12 cellular contexts compared by ENCODE assay signal in genomic region chr13:28408235-28408848, GRCh38.
DNase-seq lines count a peak whose midpoint lies in the region; ATAC-seq and TF ChIP-seq lines count a peak whose summit lies in the region.
"Had no signal": no experiment of that assay in that cellular context is flagged by ENCODE, and none has a peak within 500 bp of the region (broad histone marks: within the 10 kb centered on the region; RNA-seq: fewer than 3 reads in every experiment).

No MANE protein-coding gene starts in this region.

- no peak overlapping the region for H3K4me2 ChIP-seq in IMR-90 (ENCODE audit: low read depth, low read length)

- POLR2A ChIA-PET in IMR-90 (lab: Charles Lee; ENCODE audit: unreplicated experiment) = no interaction called here

- H3K4me3 ChIP-seq in IMR-90 (ENCODE audit: insufficient read depth, low read depth, low read length) (no peak overlapping the region), choroid plexus epithelial cell (ENCODE audit: low read depth, low read length) (no peak overlapping the region), testis (no peak overlapping the region)

- CTCF ChIA-PET in IMR-90 (lab: Yijun Ruan, JAX) = no interaction called here

- H3K36me3 ChIP-seq in IMR-90 (ENCODE audit: control insufficient read depth, insufficient read depth, low read length) (no peaks in the 10 kb centered on the region), testis (ENCODE audit: low read depth, missing control alignments) (no peaks in the 10 kb centered on the region)

- DNase-seq in IMR-90 (no peak), choroid plexus epithelial cell (ENCODE audit: low read depth) (peak; percentile 6), islet precursor cell (peak; percentile 58), testis (peak; percentile 36)
- DNase-seq in stimulated activated CD4-positive, alpha-beta T cell treated with anti-CD3 and anti-CD28 coated beads, Interleukin-2, amount 100 ng/mL, for 48 hours = no peak
- no peak for DNase-seq in stimulated activated CD8-positive, alpha-beta memory T cell treated with anti-CD3 and anti-CD28 coated beads, Interleukin-4, amount 100 ng/mL, for 48 hours
- no peak for DNase-seq in effector CD8-positive, alpha-beta T cell (lab: John Stamatoyannopoulos, UW)
- DNase-seq: activated T-cell treated with anti-CD3 and anti-CD28 coated beads, Interleukin-2, amount 50 U/mL, for 1 hour; GOT3; MV-4-11; stimulated activated CD4-positive, alpha-beta T cell treated with anti-CD3 and anti-CD28 coated beads, Interleukin-4, amount 100 ng/mL, for 24 hours; T-helper 2 cell had no signal

- no peak overlapping the region for H2BK15ac ChIP-seq in IMR-90 (ENCODE audit: low read depth, low read length)

- peak overlapping the region; percentile 43; the same call in 1 of the 2 replicates for H4K5ac ChIP-seq in IMR-90 (ENCODE audit: low read depth, low read length)

- H3K79me1 ChIP-seq in IMR-90 (ENCODE audit: low read depth in 1 of 2, low read length in 2 of 2) = no peaks in the 10 kb centered on the region

- H4K91ac ChIP-seq in IMR-90 (ENCODE audit: insufficient read depth, low read depth, low read length) = no peak overlapping the region

- no peaks in the 10 kb centered on the region for H4K20me1 ChIP-seq in IMR-90 (ENCODE audit: insufficient read depth, low read length)

- no peak overlapping the region for H2BK5ac ChIP-seq in IMR-90 (ENCODE audit: low read depth, low read length, poor library complexity, severe bottlenecking)

- 28% methylated on average over 2 of the region's 8 CpGs; no CpG with 5 or more reads in 1 of the 2 experiments for WGBS in IMR-90 (ENCODE audit: extremely low coverage in 2 of 2, insufficient read length in 1 of 2), 2 experiments
- WGBS in testis, 2 donors = 15 to 24% methylated on average over 8 of the region's 8 CpGs

- H3K27ac ChIP-seq in IMR-90 (ENCODE audit: insufficient read depth, low read length) (no peak overlapping the region), testis (no peak overlapping the region)

- H2BK20ac ChIP-seq in IMR-90 (ENCODE audit: low read depth, low read length) = no peak overlapping the region

- no peak overlapping the region for H3K9ac ChIP-seq in IMR-90 (ENCODE audit: low read depth, low read length)

- no peak overlapping the region for H2AK9ac ChIP-seq in IMR-90 (replicated peaks; ENCODE audit: low read depth, low read length, poor library complexity)

- no peak overlapping the region for H4K8ac ChIP-seq in IMR-90 (ENCODE audit: low read depth in 2 of 2, low read length in 2 of 2)

- no peak overlapping the region for H3K4ac ChIP-seq in IMR-90 (ENCODE audit: low read depth, low read length)

- peaks cover 6% of the 10 kb centered on the region; the same call in 1 of the 2 replicates for H3K4me1 ChIP-seq in IMR-90 (ENCODE audit: control insufficient read depth, insufficient read depth, low read length)
- H3K4me1 ChIP-seq in testis = peaks cover 13% of the 10 kb centered on the region

- H2AK5ac ChIP-seq in IMR-90 (ENCODE audit: low read depth, low read length) = no peak overlapping the region

- no peak overlapping the region for H3K56ac ChIP-seq in IMR-90 (ENCODE audit: extremely low read depth, insufficient read depth, low read length)

- dilution Hi-C loops in IMR-90 (cut with HindIII; ENCODE audit: low sequenced_read_pairs, unreplicated experiment) = no loop called here

- no peak overlapping the region for H2BK120ac ChIP-seq in IMR-90 (ENCODE audit: low read depth, low read length)

- TF ChIP-seq CTCF in IMR-90 (conservative IDR thresholded peaks at IDR 0.05; ENCODE audit: low read depth, low read length) = no peak
- no peak for TF ChIP-seq CTCF in choroid plexus epithelial cell (conservative IDR thresholded peaks at IDR 0.05; ENCODE audit: low read depth, low read length)
- TF ChIP-seq CTCF in testis (IDR thresholded peaks at IDR 0.05) = no peak

- no peak for TF ChIP-seq RAD21 in IMR-90 (IDR thresholded peaks at IDR 0.05; ENCODE audit: low read length)

- no peak overlapping the region for H3K23ac ChIP-seq in IMR-90 (ENCODE audit: low read depth, low read length)

- in situ Hi-C loops in IMR-90 (cut with MboI; ENCODE audit: low sequenced_read_pairs) = no loop called here

- no TSS peak for BruUV-seq in IMR-90 (replicated peaks; lab: Mats Ljungman, UMichigan)

- ATAC-seq in IMR-90 (ENCODE audit: low read depth) = no peak

- TF ChIP-seq POLR2A in IMR-90 (IDR thresholded peaks at IDR 0.05; ENCODE audit: low read depth, low read length) = no peak
- TF ChIP-seq POLR2A in testis (IDR thresholded peaks at IDR 0.05) = no peak

- H3K14ac ChIP-seq in IMR-90 (replicated peaks; ENCODE audit: low read depth, low read length) = no peak overlapping the region

- 0 out of 2 replicates have a peak, but pooled peaks cover 5% of the 10 kb centered on the region for H3K9me1 ChIP-seq in IMR-90 (ENCODE audit: insufficient read depth, low read length)

- no peaks in the 10 kb centered on the region for H3K9me3 ChIP-seq in IMR-90 (ENCODE audit: control insufficient read depth, insufficient read depth, low read length)
- H3K9me3 ChIP-seq in testis = no peaks in the 10 kb centered on the region

- H3K18ac ChIP-seq in IMR-90 (ENCODE audit: low read depth, low read length) = no peak overlapping the region

- H3K27me3 ChIP-seq in IMR-90 (ENCODE audit: control insufficient read depth, insufficient read depth, low read length) (no peaks in the 10 kb centered on the region), testis (no peaks in the 10 kb centered on the region)

- intact Hi-C loops in IMR-90 (cut with micrococcal nuclease) (no loop called here), testis (cut with DNase I; ENCODE audit: low total_unique reads) (no loop called here)

- peak overlapping the region; percentile 38 for H2AFZ ChIP-seq in IMR-90 (replicated peaks; ENCODE audit: low read length, poor library complexity)

TF ChIP-seq in IMR-90, 13 proteins besides CTCF, POLR2A, EP300 and RAD21:
- TF ChIP-seq RCOR1 (IDR thresholded peaks at IDR 0.05; ENCODE audit: insufficient replicate concordance, low read length) (no peak), MAZ (IDR thresholded peaks at IDR 0.05; ENCODE audit: borderline replicate concordance, low read depth, low read length) (no peak), RFX5 (IDR thresholded peaks at IDR 0.05; ENCODE audit: low read depth, low read length) (no peak), NFE2L2 (IDR thresholded peaks at IDR 0.05; ENCODE audit: low read depth, low read length) (no peak), BHLHE40 (IDR thresholded peaks at IDR 0.05; ENCODE audit: low read depth, low read length) (no peak), CHD1 (IDR thresholded peaks at IDR 0.05; ENCODE audit: low read depth, low read length) (no peak), SMC3 (IDR thresholded peaks at IDR 0.05; ENCODE audit: low read depth, low read length) (no peak), CEBPB (IDR thresholded peaks at IDR 0.05; ENCODE audit: low read depth, low read length) (no peak), MXI1 (IDR thresholded peaks at IDR 0.05; ENCODE audit: borderline replicate concordance, low read depth, low read length) (no peak), FOS (IDR thresholded peaks at IDR 0.05; ENCODE audit: low read depth, low read length) (no peak), ELK1 (IDR thresholded peaks at IDR 0.05; ENCODE audit: borderline replicate concordance, low read depth, low read length) (no peak), MAFK (IDR thresholded peaks at IDR 0.05; ENCODE audit: low read depth, low read length) (no peak)
- TF ChIP-seq, protein P1, sequence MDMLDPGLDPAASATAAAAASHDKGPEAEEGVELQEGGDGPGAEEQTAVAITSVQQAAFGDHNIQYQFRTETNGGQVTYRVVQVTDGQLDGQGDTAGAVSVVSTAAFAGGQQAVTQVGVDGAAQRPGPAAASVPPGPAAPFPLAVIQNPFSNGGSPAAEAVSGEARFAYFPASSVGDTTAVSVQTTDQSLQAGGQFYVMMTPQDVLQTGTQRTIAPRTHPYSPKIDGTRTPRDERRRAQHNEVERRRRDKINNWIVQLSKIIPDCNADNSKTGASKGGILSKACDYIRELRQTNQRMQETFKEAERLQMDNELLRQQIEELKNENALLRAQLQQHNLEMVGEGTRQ (IDR thresholded peaks at IDR 0.05; ENCODE audit: low read depth, low read length) = no peak

Comparison
In these comparisons a context has a peak if more than half of its experiments do, and no peak if none do; other contexts are left out.
1. DNase-seq: peak in choroid plexus epithelial cell (single experiment), islet precursor cell (single experiment) and testis (single experiment); none in IMR-90 (single experiment), stimulated activated CD4-positive, alpha-beta T cell treated with anti-CD3 and anti-CD28 coated beads, Interleukin-2, amount 100 ng/mL, for 48 hours (0 of 2), stimulated activated CD8-positive, alpha-beta memory T cell treated with anti-CD3 and anti-CD28 coated beads, Interleukin-4, amount 100 ng/mL, for 48 hours (single experiment) and effector CD8-positive, alpha-beta T cell (single experiment).